ENCODE assay signal across 9 cellular contexts in genomic region chr1:37472994-37473393, GRCh38. TPM values are rescaled to one million over a fixed set of nuclear protein-coding genes. Genes with fewer than 3 reads are reported as not detected.
A peak's percentile ranks its signal among the peaks of the same experiment; 100 is the strongest.
DNase-seq lines count a peak whose midpoint lies in the region; ATAC-seq, FAIRE-seq and TF ChIP-seq lines count a peak whose summit lies in the region.
"Had no signal": no experiment of that assay in that cellular context is flagged by ENCODE, and none has a peak within 500 bp of the region (broad histone marks: within the 10 kb centered on the region; RNA-seq: fewer than 3 reads in every experiment).

No MANE protein-coding gene starts in this region.

- H3K9me2 ChIP-seq in GM23248 (ENCODE audit: insufficient read depth), result no peaks in the 10 kb centered on the region

- H2AFZ ChIP-seq in GM23248, result no peak overlapping the region

- peak overlapping the region; percentile 64 for H3K27ac Mint-ChIP-seq in T-helper 1 cell treated with Interleukin-12 subunit alpha and Interleukin-12 subunit beta and Interleukin-4 antibody, amounts not matched to agents 30 μg/mL and 1 μg/mL, for 36 hours

- H3K4me1 Mint-ChIP-seq in T-helper 1 cell treated with Interleukin-12 subunit alpha and Interleukin-12 subunit beta and Interleukin-4 antibody, amounts not matched to agents 30 μg/mL and 1 μg/mL, for 36 hours (ENCODE audit: low read depth), result peaks cover 35% of the 10 kb centered on the region

- peak overlapping the region; percentile 86 for H3K4me2 ChIP-seq in GM23248 (ENCODE audit: unreplicated experiment)

- peak overlapping the region; percentile 72 for H3K4me3 Mint-ChIP-seq in T-helper 1 cell treated with Interleukin-12 subunit alpha and Interleukin-12 subunit beta and Interleukin-4 antibody, amounts not matched to agents 30 μg/mL and 1 μg/mL, for 36 hours

- peaks cover 59% of the 10 kb centered on the region for H3K4me1 ChIP-seq in GM23248 (ENCODE audit: insufficient read depth)
- peaks cover 52% of the 10 kb centered on the region for H3K4me1 ChIP-seq in psoas muscle

- 63 to 72% methylated on average over 1 of the region's 1 CpG for WGBS in GM23248 (ENCODE audit: low coverage in 1 of 2, low lambda C conversion rate in 2 of 2, missing lambda C conversion rate in 2 of 2), 2 experiments
- 83 to 85% (median 83%) methylated on average over 1 of the region's 1 CpG for WGBS in psoas muscle, 3 donors

- no peak for DNase-seq in GM23248
- no peak for DNase-seq in epithelial cell of esophagus (ENCODE audit: low read depth)
- DNase-seq in psoas muscle, result no peak
- no peak for DNase-seq in RPMI8226
- DNase-seq in iPS-NIHi7 (ENCODE audit: extremely low spot score), result no peak
- no peak for DNase-seq in T-helper 9 cell
- DNase-seq in GM19239 (ENCODE audit: insufficient read length, low spot score), result no peak

- peak overlapping the region; percentile 88 for H3K27ac ChIP-seq in GM23248
- peak overlapping the region; percentile 90 for H3K27ac ChIP-seq in psoas muscle

- TF ChIP-seq CTCF in epithelial cell of esophagus (IDR thresholded peaks at IDR 0.05; ENCODE audit: insufficient read depth, low read depth, low read length, missing control alignments) (no peak), psoas muscle (IDR thresholded peaks at IDR 0.05) (no peak)

- FAIRE-seq in GM19239 (lab: Jason Lieb, UNC), result no peak
- FAIRE-seq: endometrium had no signal

- H3K27me3 ChIP-seq in GM23248 (replicated peaks; ENCODE audit: insufficient read depth), result no peaks in the 10 kb centered on the region
- no peaks in the 10 kb centered on the region for H3K27me3 ChIP-seq in psoas muscle (ENCODE audit: insufficient read depth in 3 of 3, low read length in 2 of 3)

- peaks cover 47% of the 10 kb centered on the region for H3K79me2 ChIP-seq in GM23248 (ENCODE audit: insufficient read depth)

- in situ Hi-C loops in GM23248 (cut with MboI), result no loop called here

- peaks cover 31% of the 10 kb centered on the region for H3K36me3 Mint-ChIP-seq in T-helper 1 cell treated with Interleukin-12 subunit alpha and Interleukin-12 subunit beta and Interleukin-4 antibody, amounts not matched to agents 30 μg/mL and 1 μg/mL, for 36 hours (ENCODE audit: low read depth)

- no peak for ATAC-seq in psoas muscle

- no peaks in the 10 kb centered on the region for H3K36me3 ChIP-seq in GM23248 (ENCODE audit: low read depth)
- H3K36me3 ChIP-seq in psoas muscle (ENCODE audit: insufficient read depth in 1 of 2, low read depth in 1 of 2), result peaks cover 0 to 22% of the 10 kb centered on the region in 2 donors

- no peaks in the 10 kb centered on the region for H3K9me3 Mint-ChIP-seq in T-helper 1 cell treated with Interleukin-12 subunit alpha and Interleukin-12 subunit beta and Interleukin-4 antibody, amounts not matched to agents 30 μg/mL and 1 μg/mL, for 36 hours

- H3K27me3 Mint-ChIP-seq in T-helper 1 cell treated with Interleukin-12 subunit alpha and Interleukin-12 subunit beta and Interleukin-4 antibody, amounts not matched to agents 30 μg/mL and 1 μg/mL, for 36 hours (ENCODE audit: low read depth), result no peaks in the 10 kb centered on the region

- H3K9me3 ChIP-seq in GM23248 (ENCODE audit: low read depth), result no peaks in the 10 kb centered on the region
- no peaks in the 10 kb centered on the region for H3K9me3 ChIP-seq in psoas muscle

- H4K20me1 ChIP-seq in GM23248 (ENCODE audit: insufficient read depth), result no peaks in the 10 kb centered on the region

- H3K9ac ChIP-seq in GM23248, result 0 out of 2 replicates have a peak overlapping the region, but pooled peaks have one; percentile 74

- intact Hi-C loops in psoas muscle (cut with DNase I), result no loop called here

- peaks cover 58% of the 10 kb centered on the region for H3F3A ChIP-seq in GM23248 (ENCODE audit: insufficient read depth)

- H3K4me3 ChIP-seq in GM23248, result no peak overlapping the region
- H3K4me3 ChIP-seq in epithelial cell of esophagus (ENCODE audit: low read length), result peak overlapping the region; percentile 74
- H3K4me3 ChIP-seq in psoas muscle, result peak overlapping the region; percentile 72

RNA-seq across cellular contexts. Expression of gene ZC3H12A, which starts 1.4 kb away (rescaled TPM):
- total RNA-seq in GM23248 (2014; rRNA removed; shearing (Covaris generic)), result 8.9 and 9.2 TPM in 2 replicates
- polyA plus RNA-seq in GM23248 (2016; fragmentation: Nextera tagmentation; extraction: Ambion mirVana), result 5.0 and 7.1 TPM in 2 replicates
- 10 to 100 TPM in 3 of 4 donors, 1 to 10 TPM in 1; 1.9 to 30.2 (median 15.6) TPM for total RNA-seq in psoas muscle
- polyA plus RNA-seq in psoas muscle, result 10 to 100 TPM in 1 of 3 donors, 1 to 10 TPM in 2; 3.2 to 23.3 (median 3.7) TPM

RNA-seq across cellular contexts. Expression of gene MEAF6, which starts 41.6 kb away (rescaled TPM):
- 116 and 117 TPM in 2 replicates for total RNA-seq in GM23248 (2014; rRNA removed; shearing (Covaris generic))
- polyA plus RNA-seq in GM23248 (2016; fragmentation: Nextera tagmentation; extraction: Ambion mirVana), result 96.2 and 99.5 TPM in 2 replicates
- total RNA-seq in psoas muscle, result 10 to 100 TPM; 27.2 to 35.5 (median 33.0) TPM
- polyA plus RNA-seq in psoas muscle, result 100 to 1,000 TPM in 1 of 3 donors, 10 to 100 TPM in 2; 33.8 to 109 (median 43.1) TPM
